8 cellular contexts compared by ENCODE assay signal in the genomic region with DNA sequence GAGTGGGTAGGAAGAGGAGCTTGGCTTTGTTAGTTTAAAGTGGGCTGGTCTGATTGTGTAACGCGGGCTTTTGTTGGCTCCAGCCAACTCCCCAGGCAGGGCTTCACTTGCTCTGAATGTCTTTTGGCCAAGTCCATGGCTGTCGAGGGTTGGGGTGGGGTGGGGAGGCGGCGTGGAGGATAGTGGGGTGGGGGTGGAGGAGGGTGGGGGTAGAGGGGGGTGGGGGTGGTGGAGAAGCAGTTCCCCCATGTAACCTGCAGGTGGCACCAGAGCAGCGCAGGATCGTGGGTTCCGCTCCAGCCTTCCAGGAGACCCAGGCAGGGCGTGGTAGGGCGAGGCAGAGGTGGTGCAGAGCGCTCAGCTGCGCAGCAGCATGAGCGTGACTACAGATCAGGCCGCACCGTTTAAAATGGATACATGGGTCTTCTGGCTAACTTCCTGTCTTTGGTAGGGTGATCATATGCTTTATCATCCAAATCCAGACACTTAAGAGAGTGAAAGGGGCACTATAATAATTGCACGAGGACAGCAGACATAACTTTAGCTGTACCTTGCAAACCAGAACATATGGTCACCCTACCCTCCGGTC. TPM values are rescaled to one million over a fixed set of nuclear protein-coding genes. Genes with fewer than 3 reads are reported as not detected.
DNase-seq lines count a peak whose midpoint lies in the region; ATAC-seq and TF ChIP-seq lines count a peak whose summit lies in the region.

No MANE protein-coding gene starts in this region.

- H3K4me1 ChIP-seq in adrenal gland (replicated peaks in 1 of 2): peaks cover 0 to 23% of the 10 kb centered on the region in 2 donors

- H3K4me3 Mint-ChIP-seq in T-cell: peak overlapping the region in 1 of 3 donors; percentile 13

- no peak overlapping the region for H3K27ac Mint-ChIP-seq in T-cell

- no peak overlapping the region for H3K4me3 ChIP-seq in adrenal gland

- H3K36me3 Mint-ChIP-seq in T-cell: peaks cover 17% of the 10 kb centered on the region

- no peak for TF ChIP-seq POLR2A in adrenal gland (IDR thresholded peaks at IDR 0.05)

- TF ChIP-seq CTCF in adrenal gland (IDR thresholded peaks at IDR 0.05): peak in 5 of 6 experiments; percentile 28 to 61 (median 54)

- 5 to 31% (median 7%) methylated on average over 6 to 17 of the region's 17 CpGs for WGBS in adrenal gland, 4 donors

- H3K4me1 Mint-ChIP-seq in T-cell: peaks cover 13 to 19% (median 14%) of the 10 kb centered on the region in 3 donors

- H3K9me3 ChIP-seq in adrenal gland (replicated peaks in 1 of 3): no peaks in the 10 kb centered on the region

- peak; percentile 92 to 96 (median 93) for ATAC-seq in T-cell (replicated peaks in 1 of 4)
- peak; percentile 76 to 79 for ATAC-seq in left cardiac atrium
- ATAC-seq in sciatic nerve: peak; percentile 90
- no peak for ATAC-seq in HG03469 (IDR thresholded peaks at IDR 0.05; ENCODE audit: unreplicated experiment)
- no peak for ATAC-seq in HG03378 (IDR thresholded peaks at IDR 0.05; ENCODE audit: unreplicated experiment)

- intact Hi-C loops in adrenal gland (cut with DNase I): loop anchor here (5.0 to 10.0 kb wide), 3 partner anchors 68 to 258 kb away; a partner anchor contains a TSS
- intact Hi-C loops in left cardiac atrium (cut with DNase I): no loop called here
- intact Hi-C loops in sciatic nerve (cut with DNase I): no loop called here

- POLR2A ChIA-PET in T-cell (lab: Charles Lee): interaction anchor here in 1 of 2 donors (0.7 kb wide), 1 partner anchor 84 kb away, joined by 5 read pairs; no protein-coding TSS in a partner anchor

- peak; percentile 37 for DNase-seq in GM04504 (ENCODE audit: low read depth)
- peak; percentile 49 for DNase-seq in NCI-H1105 (lab: John Stamatoyannopoulos, UW)
- DNase-seq in T-cell: peak; percentile 30 to 74 (median 60)
- DNase-seq in adrenal gland: peak; percentile 66 to 82 (median 75)
- DNase-seq in left cardiac atrium: peak; percentile 80
- peak; percentile 88 for DNase-seq in sciatic nerve (ENCODE audit: low spot score)

- H3K27ac ChIP-seq in adrenal gland: no peak overlapping the region

- H3K36me3 ChIP-seq in adrenal gland (replicated peaks in 1 of 2): no peaks in the 10 kb centered on the region

- H3K9me3 Mint-ChIP-seq in T-cell: no peaks in the 10 kb centered on the region

- no peaks in the 10 kb centered on the region for H3K27me3 ChIP-seq in adrenal gland

- CTCF ChIA-PET in T-cell (lab: Charles Lee): interaction anchor here (0.7 to 1.0 kb wide), 2 partner anchors 81 to 93 kb away, joined by 3 to 4 read pairs; no protein-coding TSS in a partner anchor

- no peaks in the 10 kb centered on the region for H3K27me3 Mint-ChIP-seq in T-cell

RNA-seq across cellular contexts. Expression of a gene that starts 28.3 kb away (rescaled TPM):
- under 1 TPM in 3 of 5 donors, not detected in 2; 0.13 to 0.50 (median 0.37) TPM for total RNA-seq in T-cell
- not detected for total RNA-seq in adrenal gland
- under 1 TPM in 1 of 3 donors, not detected in 2; 0.03 TPM for polyA plus RNA-seq in adrenal gland
- total RNA-seq in left cardiac atrium: not detected
- total RNA-seq in sciatic nerve: 0.98 TPM

RNA-seq across cellular contexts. Expression of a gene that starts 59.5 kb away (rescaled TPM):
- 10 to 100 TPM; 43.0 to 79.8 (median 60.7) TPM for total RNA-seq in T-cell
- 100 to 1,000 TPM in 1 of 8 donors, 10 to 100 TPM in 7; 27.3 to 103 (median 67.4) TPM for total RNA-seq in adrenal gland
- 10 to 100 TPM; 10.5 to 44.1 (median 37.0) TPM for polyA plus RNA-seq in adrenal gland
- 10 to 100 TPM; 23.4 to 38.7 TPM for total RNA-seq in left cardiac atrium
- total RNA-seq in sciatic nerve: 86.6 TPM

Comparison
In these comparisons a context has a peak if more than half of its experiments do, and no peak if none do; other contexts are left out.
1. DNase-seq: peak in every context shown above with its lines; median percentile 88 in sciatic nerve; 80 in left cardiac atrium; 75 in adrenal gland; 60 in T-cell; 49 in NCI-H1105; 37 in GM04504.
2. ATAC-seq: peak in T-cell (4 of 4), left cardiac atrium (2 of 2) and sciatic nerve (single experiment); none in HG03469 (single experiment) and HG03378 (single experiment).
3. intact Hi-C loops: an anchor here in adrenal gland (5.0 to 10.0 kb wide); none called in left cardiac atrium and sciatic nerve.